8 cellular contexts compared by ENCODE assay signal in the genomic region with DNA sequence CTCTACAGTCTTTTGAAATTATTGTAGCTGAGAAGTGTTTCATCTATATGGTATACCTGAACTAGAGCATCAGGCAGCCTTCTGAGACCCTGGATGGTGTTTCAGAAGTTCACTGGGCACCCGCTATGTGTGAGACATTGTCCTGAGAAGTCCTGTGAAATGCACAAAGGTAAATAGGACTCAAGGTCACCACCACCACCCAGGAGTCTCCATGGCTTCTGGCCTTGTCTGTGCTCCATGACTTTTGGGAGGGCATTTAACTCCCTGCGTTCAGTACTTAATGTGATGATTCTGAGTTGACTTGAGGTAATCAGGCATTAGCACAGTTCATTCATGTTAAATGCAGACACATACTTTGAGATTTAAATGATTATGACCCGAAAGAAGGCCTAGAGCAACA. TPM values are rescaled to one million over a fixed set of nuclear protein-coding genes. Genes with fewer than 3 reads are reported as not detected.
DNase-seq lines count a peak whose midpoint lies in the region; ATAC-seq and TF ChIP-seq lines count a peak whose summit lies in the region.

No MANE protein-coding gene starts in this region.

- no peak overlapping the region for H3K4ac ChIP-seq in mesendoderm (ENCODE audit: low read depth, low read length)

- 49 to 68% (median 56%) methylated on average over 3 of the region's 3 CpGs for WGBS in heart left ventricle, 4 donors
- no CpG with 5 or more reads among the region's 3 CpGs for WGBS in mesendoderm (ENCODE audit: extremely low coverage, insufficient coverage, low lambda C conversion rate)

- TF ChIP-seq CTCF in heart left ventricle (IDR thresholded peaks at IDR 0.05), result no peak
- no peak for TF ChIP-seq CTCF in breast epithelium (IDR thresholded peaks at IDR 0.05)
- TF ChIP-seq CTCF in upper lobe of right lung (IDR thresholded peaks at IDR 0.05), result no peak

- peaks cover 0 to 59% (median 39%) of the 10 kb centered on the region in 12 donors for H3K4me1 ChIP-seq in heart left ventricle
- no peaks in the 10 kb centered on the region for H3K4me1 ChIP-seq in breast epithelium
- H3K4me1 ChIP-seq in mesendoderm (ENCODE audit: control insufficient read depth, low read depth, low read length), result peaks cover 3% of the 10 kb centered on the region
- peaks cover 24% of the 10 kb centered on the region for H3K4me1 ChIP-seq in upper lobe of right lung

- H2BK5ac ChIP-seq in mesendoderm (ENCODE audit: low read length), result no peak overlapping the region

- H3K27ac ChIP-seq in heart left ventricle (peak overlapping the region; percentile 88 to 99 (median 98)), breast epithelium (peak overlapping the region; percentile 84 to 95), mesendoderm (ENCODE audit: low read depth, low read length) (no peak overlapping the region), upper lobe of right lung (peak overlapping the region; percentile 96)

- peak overlapping the region; percentile 65 to 98 (median 90) for H3K4me3 ChIP-seq in heart left ventricle
- H3K4me3 ChIP-seq in breast epithelium, result peak overlapping the region; percentile 84 to 92 (median 87)
- H3K4me3 ChIP-seq in mesendoderm (ENCODE audit: low read length), result no peak overlapping the region
- H3K4me3 ChIP-seq in upper lobe of right lung, result peak overlapping the region; percentile 79

- H4K8ac ChIP-seq in mesendoderm (ENCODE audit: low read depth, low read length), result no peak overlapping the region

- peak overlapping the region; percentile 96 for H3K56ac ChIP-seq in mesendoderm (ENCODE audit: low read length)

- intact Hi-C loops in heart left ventricle (cut with DNase I), result loop anchor here in 3 of 10 donors (2.0 to 5.0 kb wide), 2 partner anchors 13 to 52 kb away; a partner anchor contains a TSS
- intact Hi-C loops in cardiac septum (cut with DNase I), result no loop called here
- intact Hi-C loops in breast epithelium (cut with DNase I; ENCODE audit: low total_unique reads), result no loop called here
- intact Hi-C loops in upper lobe of right lung (cut with DNase I), result no loop called here

- no peaks in the 10 kb centered on the region for H3K9me3 ChIP-seq in heart left ventricle
- no peaks in the 10 kb centered on the region for H3K9me3 ChIP-seq in breast epithelium
- H3K9me3 ChIP-seq in upper lobe of right lung, result no peaks in the 10 kb centered on the region

- no peak overlapping the region for H2BK120ac ChIP-seq in mesendoderm (ENCODE audit: low read depth, low read length)

- TF ChIP-seq POLR2A in heart left ventricle (IDR thresholded peaks at IDR 0.05), result no peak
- TF ChIP-seq POLR2A in breast epithelium (IDR thresholded peaks at IDR 0.05), result no peak

- peaks cover 0 to 9% (median 0%) of the 10 kb centered on the region in 9 donors for H3K36me3 ChIP-seq in heart left ventricle
- H3K36me3 ChIP-seq in breast epithelium, result no peaks in the 10 kb centered on the region
- H3K36me3 ChIP-seq in mesendoderm (ENCODE audit: control insufficient read depth, insufficient read depth, low read length), result no peaks in the 10 kb centered on the region
- H3K36me3 ChIP-seq in upper lobe of right lung, result peaks cover 7% of the 10 kb centered on the region

- H3K79me2 ChIP-seq in mesendoderm (ENCODE audit: control insufficient read depth, insufficient read depth, low read length), result peaks cover 2% of the 10 kb centered on the region

- no peak overlapping the region for H3K23ac ChIP-seq in mesendoderm (ENCODE audit: low read length)

- DNase-seq in heart left ventricle (no peak), cardiac septum (ENCODE audit: low spot score) (no peak), breast epithelium (ENCODE audit: low spot score in 2 of 2) (no peak), mesendoderm (no peak), upper lobe of right lung (no peak), KG1 (lab: John Stamatoyannopoulos, UW) (no peak)

- H3K27me3 ChIP-seq in heart left ventricle (no peaks in the 10 kb centered on the region), breast epithelium (no peaks in the 10 kb centered on the region), mesendoderm (ENCODE audit: insufficient read depth, low read length, poor library complexity) (no peaks in the 10 kb centered on the region), upper lobe of right lung (no peaks in the 10 kb centered on the region)

- no peak overlapping the region for H3K18ac ChIP-seq in mesendoderm (ENCODE audit: low read length)

- H3K79me1 ChIP-seq in mesendoderm (ENCODE audit: low read length), result peaks cover 11% of the 10 kb centered on the region

- H4K5ac ChIP-seq in mesendoderm (ENCODE audit: low read length), result no peak overlapping the region

- ATAC-seq in heart left ventricle (no peak), upper lobe of right lung (no peak), GM19452 (IDR thresholded peaks at IDR 0.05; ENCODE audit: unreplicated experiment) (no peak), GM19395 (IDR thresholded peaks at IDR 0.05; ENCODE audit: unreplicated experiment) (no peak)

- H3K4me2 ChIP-seq in mesendoderm (ENCODE audit: low read length), result peak overlapping the region; percentile 85

- peak overlapping the region; percentile 88 for H3K9ac ChIP-seq in mesendoderm (ENCODE audit: low read length)

- H2BK15ac ChIP-seq in mesendoderm (replicated peaks; ENCODE audit: low read depth), result no peak overlapping the region

- H2AK5ac ChIP-seq in mesendoderm (ENCODE audit: low read length), result no peak overlapping the region

RNA-seq across cellular contexts. Expression of a gene that starts 1.1 kb away (rescaled TPM):
- total RNA-seq in heart left ventricle, result 10 to 100 TPM; 22.5 to 65.3 (median 40.2) TPM
- 10 to 100 TPM; 19.4 to 21.8 TPM for polyA plus RNA-seq in heart left ventricle
- 20.1 TPM for total RNA-seq in cardiac septum
- total RNA-seq in breast epithelium, result 10 to 100 TPM in 2 of 3 donors, 1 to 10 TPM in 1; 9.5 to 17.0 (median 12.1) TPM
- polyA plus RNA-seq in mesendoderm (2013, experiment 1 of 2), result 1.5 TPM
- polyA plus RNA-seq in mesendoderm (2013, experiment 2 of 2), result 1.5 TPM
- 9.7 TPM for total RNA-seq in upper lobe of right lung

RNA-seq across cellular contexts. Expression of a gene that starts 53.1 kb away (rescaled TPM):
- 10 to 100 TPM in 2 of 9 donors, 1 to 10 TPM in 7; 3.3 to 11.0 (median 7.0) TPM for total RNA-seq in heart left ventricle
- 10 to 100 TPM in 1 of 2 donors, 1 to 10 TPM in 1; 7.4 to 12.8 TPM for polyA plus RNA-seq in heart left ventricle
- total RNA-seq in cardiac septum, result 12.6 TPM
- total RNA-seq in breast epithelium, result 1 to 10 TPM; 3.0 to 3.5 (median 3.3) TPM
- polyA plus RNA-seq in mesendoderm (2013, experiment 1 of 2), result 0.25 TPM
- polyA plus RNA-seq in mesendoderm (2013, experiment 2 of 2), result 0.18 TPM
- 19.0 TPM for total RNA-seq in upper lobe of right lung
